Comparison of ENCODE assay signal across 16 cellular contexts in the genomic region with DNA sequence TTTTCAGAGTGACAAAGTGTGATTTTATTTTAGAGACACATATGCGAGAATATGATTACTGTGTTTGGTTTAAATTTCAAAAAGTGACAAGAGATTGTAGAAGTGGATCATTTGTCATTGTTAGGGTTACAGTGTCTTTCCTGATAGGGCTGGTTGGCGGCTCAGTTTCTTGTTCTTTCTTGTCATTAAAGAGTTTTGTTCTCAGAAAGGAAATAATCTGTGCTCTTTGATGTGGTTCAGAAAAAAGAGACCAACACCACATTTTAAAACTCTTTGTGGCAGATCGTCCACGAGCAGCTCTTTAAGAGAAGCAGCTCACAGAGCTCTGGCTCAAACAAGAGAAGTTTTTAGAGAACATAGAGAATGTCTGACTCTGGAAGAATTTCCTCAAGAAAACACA. TPM values are rescaled to one million over a fixed set of nuclear protein-coding genes. Genes with fewer than 3 reads are reported as not detected.
A peak's percentile ranks its signal among the peaks of the same experiment; 100 is the strongest.
DNase-seq lines count a peak whose midpoint lies in the region; FAIRE-seq and TF ChIP-seq lines count a peak whose summit lies in the region.
"Had no signal": no experiment of that assay in that cellular context is flagged by ENCODE, and none has a peak within 500 bp of the region (broad histone marks: within the 10 kb centered on the region; RNA-seq: fewer than 3 reads in every experiment).

No MANE protein-coding gene starts in this region.

- no peaks in the 10 kb centered on the region for H3K36me3 ChIP-seq in GM06990 (ENCODE audit: control insufficient read depth, insufficient read depth, low read length)
- H3K36me3 ChIP-seq: BLaER1 treated with 17β-estradiol and CSF1 and Interleukin-3, amounts not matched to agents 10 nM and 100 nM; cardiac muscle cell; suprapubic skin had no signal

- no peak overlapping the region for H3K4me3 ChIP-seq in GM06990 (replicated peaks; ENCODE audit: low read depth, low read length)
- H3K4me3 ChIP-seq: BLaER1 treated with 17β-estradiol and CSF1 and Interleukin-3, amounts not matched to agents 10 nM and 100 nM; cardiac muscle cell; suprapubic skin had no signal

- FAIRE-seq in endometrium (lab: Jason Lieb, UNC) = peak; percentile 50

- TF ChIP-seq CTCF in GM06990 (IDR thresholded peaks at IDR 0.05; ENCODE audit: insufficient read depth, low read length, poor library complexity, severe bottlenecking) = no peak
- TF ChIP-seq CTCF in GM13977 (IDR thresholded peaks at IDR 0.05; ENCODE audit: extremely low read depth, insufficient read depth, missing control alignments) = no peak

- in situ Hi-C loops in GM13977 (cut with MboI; ENCODE audit: low pct_unique_long_range_greater_than_20kb, low sequenced_read_pairs, unreplicated experiment) = no loop called here

- DNase-seq in GM06990 (ENCODE audit: extremely low read depth, insufficient read length) (peak; percentile 49), GM13977 (ENCODE audit: low spot score) (peak; percentile 72), T follicular helper cell (ENCODE audit: low read depth) (peak; percentile 5), superior temporal gyrus (ENCODE audit: extremely low spot score) (no peak), T-helper 9 cell (no peak), HT-29 (ENCODE audit: low spot score) (no peak)
- DNase-seq: activated CD4-positive, CD25-positive, alpha-beta regulatory T cell treated with anti-CD3 and anti-CD28 coated beads, Interleukin-2, amount 50 U/mL, for 72 hours; activated effector memory CD4-positive, alpha-beta T cell treated with Interleukin-2 at 50 U/mL for 16 hours; EL; naive B cell; NCI-H1930; NCI-H510A had no signal

- H3K27me3 ChIP-seq in GM06990 (replicated peaks; ENCODE audit: control insufficient read depth, insufficient read depth, low read length) = no peaks in the 10 kb centered on the region
- H3K27me3 ChIP-seq: cardiac muscle cell, suprapubic skin had no signal

RNA-seq across cellular contexts. Expression of a gene that starts 45.6 kb away (rescaled TPM):
- total RNA-seq in HT-29 (2014; rRNA removed; shearing (Covaris generic)) = 7.4 and 8.1 TPM in 2 replicates

Comparison
In these comparisons a context has a peak if more than half of its experiments do, and no peak if none do; other contexts are left out.
1. DNase-seq: peak in GM06990 (single experiment), GM13977 (single experiment) and T follicular helper cell (single experiment); none in superior temporal gyrus (single experiment), T-helper 9 cell (single experiment) and HT-29 (single experiment).